In genomic region chr1:214281902-214282695, GRCh38 we compare ENCODE assay signal across 8 cellular contexts. TPM values are rescaled to one million over a fixed set of nuclear protein-coding genes. Genes with fewer than 3 reads are reported as not detected.
DNase-seq lines count a peak whose midpoint lies in the region; TF ChIP-seq lines count a peak whose summit lies in the region.

No MANE protein-coding gene starts in this region.

- H3K27ac ChIP-seq in AG04450 (ENCODE audit: low read depth, low read length) (peak overlapping the region; percentile 59), suprapubic skin (peak overlapping the region; percentile 83)

- CTCF ChIA-PET in AG04450 (lab: Charles Lee) (interaction anchor here (1.5 to 2.8 kb wide), 2 partner anchors 21 to 50 kb away, joined by 7 to 16 read pairs; no protein-coding TSS in a partner anchor), MCF 10A (lab: Yijun Ruan, JAX) (interaction anchor here (0.6 to 23.9 kb wide), 16 partner anchors 10 to 1287 kb away, joined by 3 to 332 read pairs (median 3); no protein-coding TSS in a partner anchor)

- TSS peak; percentile 43 for BruUV-seq in MCF 10A (replicated peaks; lab: Mats Ljungman, UMichigan)

- H3K4me1 ChIP-seq in suprapubic skin: peaks cover 34% of the 10 kb centered on the region

- no peaks in the 10 kb centered on the region for H3K36me3 ChIP-seq in suprapubic skin

- peak; percentile 36 for DNase-seq in AG04450 (ENCODE audit: low read depth, low spot score)
- DNase-seq in GM12865 (ENCODE audit: low read depth): peak; percentile 28
- DNase-seq in NCI-H226: peak; percentile 21
- peak; percentile 96 for DNase-seq in MCF 10A (ENCODE audit: unreplicated experiment)
- peak; percentile 45 for DNase-seq in kidney glomerular epithelial cell (lab: John Stamatoyannopoulos, UW)
- peak in 1 of 2 donors; percentile 67 for DNase-seq in suprapubic skin (ENCODE audit: low spot score in 2 of 2)
- DNase-seq in posterior cingulate gyrus: no peak
- no peak for DNase-seq in activated effector memory CD4-positive, alpha-beta T cell treated with Interleukin-2 at 50 U/mL for 16 hours

- TF ChIP-seq EP300 in suprapubic skin (IDR thresholded peaks at IDR 0.05): no peak

- H3K9me3 ChIP-seq in AG04450 (ENCODE audit: control insufficient read depth, insufficient read depth, low read length) (no peaks in the 10 kb centered on the region; the same call in 1 of the 2 replicates), suprapubic skin (no peaks in the 10 kb centered on the region)

- H3K27ac Mint-ChIP-seq in MCF 10A (ENCODE audit: low read depth, unreplicated experiment): peak overlapping the region; percentile 84

- no peak for TF ChIP-seq POLR2A in suprapubic skin (IDR thresholded peaks at IDR 0.05)

- H3K36me3 Mint-ChIP-seq in MCF 10A (ENCODE audit: insufficient read depth, unreplicated experiment): peaks cover 6% of the 10 kb centered on the region

- no peaks in the 10 kb centered on the region for H3K9me3 Mint-ChIP-seq in MCF 10A (ENCODE audit: unreplicated experiment)

- no peaks in the 10 kb centered on the region for H3K27me3 Mint-ChIP-seq in MCF 10A (ENCODE audit: insufficient read depth, unreplicated experiment)

- 24% methylated on average over 9 of the region's 9 CpGs for WGBS in suprapubic skin

- TF ChIP-seq CTCF in AG04450 (IDR thresholded peaks at IDR 0.05; ENCODE audit: low read depth, low read length): no peak
- TF ChIP-seq CTCF in GM12865 (IDR thresholded peaks at IDR 0.05; ENCODE audit: insufficient read depth, low read depth, low read length, missing control alignments): no peak
- no peak for TF ChIP-seq CTCF in MCF 10A (IDR thresholded peaks at IDR 0.05; ENCODE audit: unreplicated experiment)
- TF ChIP-seq CTCF in suprapubic skin (IDR thresholded peaks at IDR 0.05): no peak

- POLR2A ChIA-PET in AG04450 (lab: Yijun Ruan, JAX): no interaction called here
- POLR2A ChIA-PET in MCF 10A (lab: Yijun Ruan, JAX): interaction anchor here (0.6 to 2.7 kb wide), 10 partner anchors 9 to 300 kb away, joined by 3 to 14 read pairs (median 6); partner anchors contain the start of gene PTPN14

- no peaks in the 10 kb centered on the region for H3K27me3 ChIP-seq in AG04450 (ENCODE audit: control insufficient read depth, insufficient read depth, low read length)
- H3K27me3 ChIP-seq in suprapubic skin: no peaks in the 10 kb centered on the region

- H3K4me3 Mint-ChIP-seq in MCF 10A (ENCODE audit: unreplicated experiment): peak overlapping the region; percentile 89

- intact Hi-C loops in MCF 10A (cut with micrococcal nuclease): loop anchor here (2.0 kb wide), 1 partner anchor 27 kb away; no protein-coding TSS in a partner anchor
- intact Hi-C loops in posterior cingulate gyrus (cut with DNase I): no loop called here

- H3K4me1 Mint-ChIP-seq in MCF 10A (ENCODE audit: insufficient read depth, unreplicated experiment): peaks cover 37% of the 10 kb centered on the region

- peak overlapping the region; percentile 82 for H3K4me3 ChIP-seq in AG04450 (ENCODE audit: low read depth, low read length)
- peak overlapping the region; percentile 92 for H3K4me3 ChIP-seq in GM12865 (ENCODE audit: low read depth, low read length)
- H3K4me3 ChIP-seq in suprapubic skin: peak overlapping the region; percentile 75

RNA-seq across cellular contexts. Expression of gene SMYD2, which starts 1.1 kb away (rescaled TPM):
- polyA plus RNA-seq in AG04450 (2011; rRNA removed): 47.6 and 54.7 TPM in 2 replicates
- polyA minus RNA-seq in AG04450 (2011; rRNA and poly(A)+ RNA removed): 23.2 and 27.5 TPM in 2 replicates
- total RNA-seq in MCF 10A (2022): 54.5 and 75.1 TPM in 2 replicates
- total RNA-seq in suprapubic skin: 10 to 100 TPM; 25.3 to 30.7 (median 27.8) TPM

Comparison
In these comparisons a context has a peak if more than half of its experiments do, and no peak if none do; other contexts are left out.
1. DNase-seq: peak in AG04450 (single experiment), GM12865 (single experiment), NCI-H226 (single experiment), MCF 10A (single experiment) and kidney glomerular epithelial cell (single experiment); none in posterior cingulate gyrus (0 of 10) and activated effector memory CD4-positive, alpha-beta T cell treated with Interleukin-2 at 50 U/mL for 16 hours (single experiment).
2. Peak in every context shown above with its lines, with median percentiles within 50 percentile points of each other: H3K4me3 ChIP-seq.